ENCODE assay signal across 8 cellular contexts in genomic region chr6:85644374-85644762, GRCh38. TPM values are rescaled to one million over a fixed set of nuclear protein-coding genes. Genes with fewer than 3 reads are reported as not detected.
A peak's percentile ranks its signal among the peaks of the same experiment; 100 is the strongest.
DNase-seq lines count a peak whose midpoint lies in the region; TF ChIP-seq lines count a peak whose summit lies in the region.

No MANE protein-coding gene starts in this region.

- TF ChIP-seq POLR2A in NB4 (IDR thresholded peaks at IDR 0.05; ENCODE audit: extremely low read depth, insufficient read length) = no peak

- no peaks in the 10 kb centered on the region for H3K9me3 Mint-ChIP-seq in Caco-2 (ENCODE audit: unreplicated experiment)

- peak overlapping the region; percentile 89 for H2AFZ ChIP-seq in neuron (ENCODE audit: low read depth, low read length)

- no peaks in the 10 kb centered on the region for H3K9me3 ChIP-seq in Caco-2
- no peaks in the 10 kb centered on the region for H3K9me3 ChIP-seq in ectodermal cell (ENCODE audit: control insufficient read depth, low read length)
- H3K9me3 ChIP-seq in neuron (ENCODE audit: low read length) = no peaks in the 10 kb centered on the region

- POLR2A ChIA-PET in Caco-2 (lab: Charles Lee) = interaction anchor here (0.6 to 4.4 kb wide), 6 partner anchors 10 to 51 kb away, joined by 3 to 153 read pairs (median 10); partner anchors contain the start of gene SNX14

- no peaks in the 10 kb centered on the region for H3K27me3 Mint-ChIP-seq in Caco-2 (ENCODE audit: insufficient read depth, unreplicated experiment)

- H3K36me3 Mint-ChIP-seq in Caco-2 (ENCODE audit: insufficient read depth, unreplicated experiment) = peaks cover 48% of the 10 kb centered on the region

- TF ChIP-seq CTCF in Caco-2 (IDR thresholded peaks at IDR 0.05; ENCODE audit: insufficient read depth in 1 of 2, low read depth in 1 of 2, low read length in 1 of 2, severe bottlenecking in 1 of 2, unreplicated experiment in 1 of 2) = no peak
- TF ChIP-seq CTCF in NB4 (IDR thresholded peaks at IDR 0.05; ENCODE audit: low read depth, low read length) = no peak

- H3K4me1 Mint-ChIP-seq in Caco-2 (ENCODE audit: low read depth, unreplicated experiment) = peaks cover 31% of the 10 kb centered on the region

- peak overlapping the region; percentile 74 for H3K27ac Mint-ChIP-seq in Caco-2 (ENCODE audit: unreplicated experiment)

- TSS peak; percentile 93 for BruUV-seq in Caco-2 (replicated peaks; lab: Mats Ljungman, UMichigan)

- H3K36me3 ChIP-seq in Caco-2 (ENCODE audit: control insufficient read depth, insufficient read depth, low read length) = no peaks in the 10 kb centered on the region; the same call in 1 of the 2 replicates
- H3K36me3 ChIP-seq in ectodermal cell (ENCODE audit: control insufficient read depth, insufficient read depth, low read length) = peaks cover 6% of the 10 kb centered on the region
- peaks cover 19% of the 10 kb centered on the region for H3K36me3 ChIP-seq in neuron (ENCODE audit: insufficient read depth, low read length)

- H3K4me1 ChIP-seq in Caco-2 = peaks cover 16% of the 10 kb centered on the region
- peaks cover 16% of the 10 kb centered on the region for H3K4me1 ChIP-seq in ectodermal cell (ENCODE audit: control insufficient read depth, insufficient read depth, low read length)
- peaks cover 18% of the 10 kb centered on the region for H3K4me1 ChIP-seq in neuron (ENCODE audit: insufficient read depth, low read length)

- H3K27ac ChIP-seq in ectodermal cell (ENCODE audit: insufficient read depth, low read depth, low read length, poor library complexity, severe bottlenecking) = peak overlapping the region; percentile 97

- peak overlapping the region; percentile 99 for H3K4me3 Mint-ChIP-seq in Caco-2 (ENCODE audit: unreplicated experiment)

- H3K27me3 ChIP-seq in Caco-2 (replicated peaks; ENCODE audit: control insufficient read depth, insufficient read depth, low read length) (no peaks in the 10 kb centered on the region), ectodermal cell (ENCODE audit: control insufficient read depth, insufficient read depth, low read length, poor library complexity, severe bottlenecking) (no peaks in the 10 kb centered on the region), neuron (ENCODE audit: insufficient read depth, low read length) (no peaks in the 10 kb centered on the region)

- CTCF ChIA-PET in Caco-2 (lab: Charles Lee) = no interaction called here

- H3K4me3 ChIP-seq in Caco-2 (ENCODE audit: low read depth, low read length) (peak overlapping the region; percentile 73), NB4 (ENCODE audit: low read depth, low read length) (peak overlapping the region; percentile 71), ectodermal cell (ENCODE audit: insufficient read depth, low read depth, low read length) (peak overlapping the region; percentile 52), neuron (ENCODE audit: low read length) (peak overlapping the region; percentile 51)

- WGBS in ectodermal cell, 2 experiments = 16 to 19% methylated on average over 4 of the region's 4 CpGs

- intact Hi-C loops in Caco-2 (cut with micrococcal nuclease; ENCODE audit: unreplicated experiment) = no loop called here

- DNase-seq in Caco-2 = no peak
- peak; percentile 44 for DNase-seq in NB4 (ENCODE audit: low read depth)
- no peak for DNase-seq in GDM1 (lab: John Stamatoyannopoulos, UW)
- DNase-seq in AML-193 (lab: John Stamatoyannopoulos, UW) = no peak
- no peak for DNase-seq in Ammon's horn (ENCODE audit: low spot score)
- DNase-seq in DMS153 (lab: John Stamatoyannopoulos, UW) = no peak

RNA-seq across cellular contexts. Expression of gene SYNCRIP, which starts 1.7 kb away (rescaled TPM):
- total RNA-seq in Caco-2 (2022) = 132 and 145 TPM in 2 replicates
- 178 TPM for polyA plus RNA-seq in ectodermal cell (2013, experiment 1 of 4)
- polyA plus RNA-seq in ectodermal cell (2013, experiment 2 of 4) = 188 TPM
- 100 TPM for polyA plus RNA-seq in ectodermal cell (2013, experiment 3 of 4)
- polyA plus RNA-seq in ectodermal cell (2013, experiment 4 of 4) = 121 TPM

RNA-seq across cellular contexts. Expression of gene SNX14, which starts 50.7 kb away (rescaled TPM):
- 85.0 and 87.5 TPM in 2 replicates for total RNA-seq in Caco-2 (2022)
- 38.1 TPM for polyA plus RNA-seq in ectodermal cell (2013, experiment 1 of 4)
- polyA plus RNA-seq in ectodermal cell (2013, experiment 2 of 4) = 47.6 TPM
- polyA plus RNA-seq in ectodermal cell (2013, experiment 3 of 4) = 40.0 TPM
- polyA plus RNA-seq in ectodermal cell (2013, experiment 4 of 4) = 41.1 TPM
